Comparison of ENCODE assay signal across 8 cellular contexts in genomic region chrX:138775501-138775900, GRCh38.
DNase-seq lines count a peak whose midpoint lies in the region; TF ChIP-seq lines count a peak whose summit lies in the region.

No MANE protein-coding gene starts in this region.

- H3K4me3 ChIP-seq in LNCaP clone FGC (ENCODE audit: low read depth, low read length) = no peak overlapping the region

- DNase-seq in NCI-H2196 (lab: John Stamatoyannopoulos, UW; ENCODE audit: unreplicated experiment) (peak; percentile 32), NCI-H2196 treated with DMSO at 0.1 percent for 48 hours (lab: John Stamatoyannopoulos, UW; ENCODE audit: unreplicated experiment) (no peak), LNCaP clone FGC (ENCODE audit: low read depth) (no peak), dermis microvascular lymphatic vessel endothelial cell (ENCODE audit: low read depth in 2 of 2) (peak; percentile 20 to 24), renal cortical epithelial cell (ENCODE audit: low read depth) (peak; percentile 46), T-helper 1 cell (no peak), glomerular visceral epithelial cell (ENCODE audit: extremely low spot score) (no peak)
- no peak for DNase-seq in activated effector memory CD4-positive, alpha-beta T cell treated with anti-CD3 and anti-CD28 coated beads, Interleukin-2, amount 50 U/mL, for 16 hours

- peak; percentile 40 for TF ChIP-seq CTCF in LNCaP clone FGC (IDR thresholded peaks at IDR 0.05; ENCODE audit: control insufficient read depth, extremely low read depth, insufficient read depth)

Comparison
In these comparisons a context has a peak if more than half of its experiments do, and no peak if none do; other contexts are left out.
1. DNase-seq: peak in NCI-H2196 (single experiment), dermis microvascular lymphatic vessel endothelial cell (2 of 2) and renal cortical epithelial cell (single experiment); none in NCI-H2196 treated with DMSO at 0.1 percent for 48 hours (single experiment), LNCaP clone FGC (single experiment), T-helper 1 cell (0 of 5), glomerular visceral epithelial cell (single experiment) and activated effector memory CD4-positive, alpha-beta T cell treated with anti-CD3 and anti-CD28 coated beads, Interleukin-2, amount 50 U/mL, for 16 hours (single experiment).